ENCODE assay signal across 1 cellular context in genomic region chr1:44423706-44424546, GRCh38.
TF ChIP-seq lines count a peak whose summit lies in the region.

No MANE protein-coding gene starts in this region.

TF ChIP-seq in SK-N-SH, 30 proteins besides CTCF, POLR2A, EP300 and RAD21 (continued from another document):
- no peak for TF ChIP-seq ZBTB33 (IDR thresholded peaks at IDR 0.05; ENCODE audit: borderline replicate concordance, low read depth)
